11 cellular contexts compared by ENCODE assay signal in the genomic region with DNA sequence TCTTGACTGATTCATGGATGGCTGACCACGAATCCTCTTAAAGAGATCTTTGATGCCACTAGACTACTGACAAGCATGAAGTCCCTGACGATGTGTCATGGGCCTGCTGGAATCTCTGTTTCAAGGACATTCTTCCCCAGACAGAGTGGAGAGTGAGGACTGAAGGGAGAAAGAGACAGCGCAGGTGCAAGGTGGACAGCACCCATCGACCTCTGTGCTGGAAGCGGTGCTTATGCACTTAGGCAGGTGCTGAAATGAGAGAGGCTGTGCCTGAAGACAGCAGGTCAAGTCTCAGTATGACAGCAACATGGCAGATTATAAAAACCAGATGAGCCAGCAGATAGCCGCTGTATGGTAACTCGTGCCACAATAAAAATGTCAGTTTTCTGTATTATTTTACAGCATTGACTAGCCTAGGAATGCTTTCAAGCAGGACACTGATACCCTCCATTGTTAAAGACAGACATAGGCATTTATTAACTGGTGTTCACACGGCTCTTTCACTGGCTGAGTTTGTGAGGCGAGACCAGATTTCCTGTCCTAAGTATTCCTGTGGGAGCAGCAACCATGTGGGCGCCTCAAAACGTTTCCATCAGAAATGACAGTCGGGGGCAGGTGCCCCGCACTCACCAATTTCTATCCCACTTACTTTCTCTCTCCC. TPM values are rescaled to one million over a fixed set of nuclear protein-coding genes. Genes with fewer than 3 reads are reported as not detected.
"Had no signal": no experiment of that assay in that cellular context is flagged by ENCODE, and none has a peak within 500 bp of the region (broad histone marks: within the 10 kb centered on the region; RNA-seq: fewer than 3 reads in every experiment).

No MANE protein-coding gene starts in this region.

- H3K27me3 Mint-ChIP-seq: activated CD4-positive, alpha-beta T cell treated with anti-CD3 and anti-CD28 coated beads, Interleukin-2, amount 10 ng/mL, durations not matched to agents 24 days and 14 days; activated T-helper 17 cell treated with anti-CD3 and anti-CD28 coated beads, Interleukin-2, amount 50 U/mL, for 72 hours; T-helper 17 cell had no signal

- H3K27me3 ChIP-seq: cardiac muscle cell, suprapubic skin had no signal

- H3K9me3 Mint-ChIP-seq: activated B cell treated with CpG ODN at 0.5 μM for 24 hours; activated CD4-positive, alpha-beta T cell treated with anti-CD3 and anti-CD28 coated beads, Interleukin-2, amount 10 ng/mL, durations not matched to agents 24 days and 14 days; activated naive CD4-positive, alpha-beta T cell treated with anti-CD3 and anti-CD28 coated beads for 36 hours; activated T-helper 17 cell treated with anti-CD3 and anti-CD28 coated beads, Interleukin-2, amount 50 U/mL, for 72 hours had no signal

- DNase-seq: activated B cell treated with CpG ODN at 0.5 μM for 24 hours; activated CD4-positive, alpha-beta T cell treated with anti-CD3 and anti-CD28 coated beads, Interleukin-2, amount 10 ng/mL, durations not matched to agents 24 days and 14 days; activated naive CD4-positive, alpha-beta T cell treated with anti-CD3 and anti-CD28 coated beads for 36 hours; foreskin melanocyte; mesendoderm; right cardiac atrium; stimulated activated naive CD4-positive, alpha-beta T cell; T-helper 17 cell had no signal

- H3K4me3 Mint-ChIP-seq: activated B cell treated with CpG ODN at 0.5 μM for 24 hours; activated CD4-positive, alpha-beta T cell treated with anti-CD3 and anti-CD28 coated beads, Interleukin-2, amount 10 ng/mL, durations not matched to agents 24 days and 14 days; activated naive CD4-positive, alpha-beta T cell treated with anti-CD3 and anti-CD28 coated beads for 36 hours; activated T-helper 17 cell treated with anti-CD3 and anti-CD28 coated beads, Interleukin-2, amount 50 U/mL, for 72 hours; T-helper 17 cell had no signal

- H3K27ac ChIP-seq: cardiac muscle cell, suprapubic skin had no signal

- H3K4me1 Mint-ChIP-seq: activated CD4-positive, alpha-beta T cell treated with anti-CD3 and anti-CD28 coated beads, Interleukin-2, amount 10 ng/mL, durations not matched to agents 24 days and 14 days; activated T-helper 17 cell treated with anti-CD3 and anti-CD28 coated beads, Interleukin-2, amount 50 U/mL, for 72 hours had no signal

- H3K9me3 ChIP-seq: suprapubic skin had no signal

- H3K36me3 ChIP-seq: cardiac muscle cell, suprapubic skin had no signal

- H3K4me1 ChIP-seq: suprapubic skin had no signal

- ATAC-seq: activated T-helper 17 cell treated with anti-CD3 and anti-CD28 coated beads, Interleukin-2, amount 50 U/mL, for 72 hours; right cardiac atrium; T-helper 17 cell had no signal

- H3K27ac Mint-ChIP-seq: activated B cell treated with CpG ODN at 0.5 μM for 24 hours; activated CD4-positive, alpha-beta T cell treated with anti-CD3 and anti-CD28 coated beads, Interleukin-2, amount 10 ng/mL, durations not matched to agents 24 days and 14 days; activated naive CD4-positive, alpha-beta T cell treated with anti-CD3 and anti-CD28 coated beads for 36 hours; activated T-helper 17 cell treated with anti-CD3 and anti-CD28 coated beads, Interleukin-2, amount 50 U/mL, for 72 hours; T-helper 17 cell had no signal

- H3K4me3 ChIP-seq: cardiac muscle cell, suprapubic skin had no signal

RNA-seq across cellular contexts. Expression of a gene that starts 47.5 kb away (rescaled TPM):
- total RNA-seq: activated naive CD4-positive, alpha-beta T cell treated with anti-CD3 and anti-CD28 coated beads for 36 hours; activated T-helper 17 cell treated with anti-CD3 and anti-CD28 coated beads, Interleukin-2, amount 50 U/mL, for 72 hours had no signal
